8 cellular contexts compared by ENCODE assay signal in the genomic region with DNA sequence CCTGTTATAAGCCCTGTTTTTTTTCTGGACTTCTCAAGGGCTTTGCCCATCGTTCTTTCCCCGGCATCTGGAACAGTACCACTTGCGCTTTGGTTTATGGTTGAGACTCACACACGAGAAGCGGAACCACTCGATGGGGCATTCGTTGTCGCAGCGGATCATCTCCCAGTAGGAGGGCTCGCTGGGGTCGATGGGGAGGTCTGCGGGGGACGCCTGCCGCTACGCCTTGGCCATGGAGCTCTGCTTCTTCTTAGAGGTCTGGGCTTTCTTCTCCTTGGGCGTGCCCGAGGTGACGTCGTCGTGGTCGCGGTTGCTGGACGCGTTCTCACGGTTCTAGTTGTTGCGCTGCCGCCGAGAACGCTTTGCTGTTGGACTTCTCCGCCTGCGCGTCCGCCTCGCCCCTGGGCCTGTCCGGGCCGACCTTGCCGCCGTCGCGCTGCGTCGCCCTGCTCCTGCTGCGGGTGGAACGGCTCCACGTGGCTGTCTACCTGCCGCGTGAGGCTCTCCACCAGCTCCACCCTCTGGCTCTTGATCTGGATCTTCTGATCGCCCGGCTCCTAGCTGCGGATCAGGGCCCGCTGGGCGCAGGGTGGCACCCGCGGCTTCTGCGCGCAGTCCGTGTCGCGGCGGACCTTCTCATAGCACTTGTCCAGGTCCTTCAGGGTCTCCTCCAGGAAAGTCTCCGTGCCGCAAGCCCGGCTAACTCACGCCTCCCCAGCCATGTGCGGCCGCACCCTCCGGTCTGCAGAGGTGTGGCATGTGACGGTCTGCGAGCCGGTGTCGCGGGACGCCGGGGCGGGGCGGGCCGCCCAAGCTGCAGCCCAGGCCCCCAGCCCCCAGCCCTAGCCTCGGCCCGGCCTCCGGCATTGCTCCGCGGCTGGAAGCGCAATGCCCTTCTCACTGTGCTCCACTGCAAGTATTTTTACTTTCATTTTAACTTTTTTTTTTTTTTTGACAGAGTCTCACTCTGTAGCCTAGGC. TPM values are rescaled to one million over a fixed set of nuclear protein-coding genes. Genes with fewer than 3 reads are reported as not detected.
A peak's percentile ranks its signal among the peaks of the same experiment; 100 is the strongest.
DNase-seq lines count a peak whose midpoint lies in the region; ATAC-seq and TF ChIP-seq lines count a peak whose summit lies in the region.

No MANE protein-coding gene starts in this region.

- no peaks in the 10 kb centered on the region for H3K27me3 ChIP-seq in IMR-90 (ENCODE audit: control insufficient read depth, insufficient read depth, low read length)
- H3K27me3 ChIP-seq in trophoblast cell (ENCODE audit: insufficient read depth, low read length), result no peaks in the 10 kb centered on the region

- H3K36me3 Mint-ChIP-seq in activated CD8-positive, alpha-beta memory T cell treated with anti-CD3 and anti-CD28 coated beads, Interleukin-2, amount 10 ng/mL, durations not matched to agents 7 days and 5 days, result peaks cover 11% of the 10 kb centered on the region

- no peaks in the 10 kb centered on the region for H3K36me3 ChIP-seq in IMR-90 (ENCODE audit: control insufficient read depth, insufficient read depth, low read length)
- no peaks in the 10 kb centered on the region for H3K36me3 ChIP-seq in trophoblast cell (ENCODE audit: control insufficient read depth in 1 of 2, insufficient read depth in 2 of 2, low read length in 2 of 2)
- no peaks in the 10 kb centered on the region for H3K36me3 ChIP-seq in urinary bladder (ENCODE audit: insufficient read depth)

- in situ Hi-C loops in GM13977 (cut with MboI; ENCODE audit: low pct_unique_long_range_greater_than_20kb, low sequenced_read_pairs, unreplicated experiment) (no loop called here), IMR-90 (cut with MboI; ENCODE audit: low sequenced_read_pairs) (no loop called here)

- no peaks in the 10 kb centered on the region for H3K9me3 Mint-ChIP-seq in activated CD8-positive, alpha-beta memory T cell treated with anti-CD3 and anti-CD28 coated beads, Interleukin-2, amount 10 ng/mL, durations not matched to agents 7 days and 5 days (ENCODE audit: low read depth)

- H4K91ac ChIP-seq in IMR-90 (ENCODE audit: insufficient read depth, low read depth, low read length), result no peak overlapping the region
- H4K91ac ChIP-seq in trophoblast cell (ENCODE audit: low read depth, low read length), result no peak overlapping the region

- intact Hi-C loops in IMR-90 (cut with micrococcal nuclease), result loop anchor here (2.0 kb wide), 1 partner anchor 40 kb away; the partner anchor contains the start of gene OGT

- no peak overlapping the region for H4K5ac ChIP-seq in IMR-90 (ENCODE audit: low read depth, low read length)

- peak overlapping the region; percentile 82 for H3K4me3 Mint-ChIP-seq in activated CD8-positive, alpha-beta memory T cell treated with anti-CD3 and anti-CD28 coated beads, Interleukin-2, amount 10 ng/mL, durations not matched to agents 7 days and 5 days

- no peaks in the 10 kb centered on the region for H3K79me2 ChIP-seq in trophoblast cell (ENCODE audit: control insufficient read depth, insufficient read depth, low read length, poor library complexity)

- DNase-seq in GM13977 (ENCODE audit: low spot score), result peak; percentile 63
- peak; percentile 26 for DNase-seq in IMR-90
- DNase-seq in activated CD8-positive, alpha-beta memory T cell treated with anti-CD3 and anti-CD28 coated beads, Interleukin-2, amount 10 ng/mL, durations not matched to agents 7 days and 5 days, result peak; percentile 74
- DNase-seq in fibroblast of gingiva (ENCODE audit: low read depth), result peak; percentile 27
- peak; percentile 31 to 53 for DNase-seq in trophoblast cell

- H3K4me3 ChIP-seq in IMR-90 (ENCODE audit: insufficient read depth, low read depth, low read length) (peak overlapping the region; percentile 54), trophoblast cell (ENCODE audit: low read depth, low read length) (no peak overlapping the region), urinary bladder (ENCODE audit: low read depth, low read length) (peak overlapping the region; percentile 54)

- H3K23ac ChIP-seq in IMR-90 (ENCODE audit: low read depth, low read length), result no peak overlapping the region
- no peak overlapping the region for H3K23ac ChIP-seq in trophoblast cell (ENCODE audit: low read length)

- H3K27me3 Mint-ChIP-seq in activated CD8-positive, alpha-beta memory T cell treated with anti-CD3 and anti-CD28 coated beads, Interleukin-2, amount 10 ng/mL, durations not matched to agents 7 days and 5 days, result no peaks in the 10 kb centered on the region

- H2BK12ac ChIP-seq in trophoblast cell (ENCODE audit: low read length), result no peak overlapping the region

- H3K79me1 ChIP-seq in IMR-90 (ENCODE audit: low read depth in 1 of 2, low read length in 2 of 2) (no peaks in the 10 kb centered on the region), trophoblast cell (ENCODE audit: low read length) (no peaks in the 10 kb centered on the region)

- H2AK9ac ChIP-seq in IMR-90 (replicated peaks; ENCODE audit: low read depth, low read length, poor library complexity), result no peak overlapping the region

- H3K9me1 ChIP-seq in IMR-90 (ENCODE audit: insufficient read depth, low read length), result no peaks in the 10 kb centered on the region

- H3K27ac Mint-ChIP-seq in activated CD8-positive, alpha-beta memory T cell treated with anti-CD3 and anti-CD28 coated beads, Interleukin-2, amount 10 ng/mL, durations not matched to agents 7 days and 5 days, result peak overlapping the region; percentile 81

- H3K4me1 ChIP-seq in IMR-90 (ENCODE audit: control insufficient read depth, insufficient read depth, low read length), result no peaks in the 10 kb centered on the region
- H3K4me1 ChIP-seq in trophoblast cell (ENCODE audit: control insufficient read depth in 1 of 2, insufficient read depth in 2 of 2, low read length in 2 of 2), result no peaks in the 10 kb centered on the region
- H3K4me1 ChIP-seq in urinary bladder (ENCODE audit: insufficient read depth), result no peaks in the 10 kb centered on the region

- no peak overlapping the region for H2BK120ac ChIP-seq in IMR-90 (ENCODE audit: low read depth, low read length)
- H2BK120ac ChIP-seq in trophoblast cell (ENCODE audit: insufficient read depth, low read length, poor library complexity), result no peak overlapping the region

- H3K9ac ChIP-seq in IMR-90 (ENCODE audit: low read depth, low read length) (no peak overlapping the region), trophoblast cell (ENCODE audit: low read length) (no peak overlapping the region)

- H2AK5ac ChIP-seq in IMR-90 (ENCODE audit: low read depth, low read length) (no peak overlapping the region), trophoblast cell (ENCODE audit: low read length) (no peak overlapping the region)

- peaks cover 28% of the 10 kb centered on the region for H3K4me1 Mint-ChIP-seq in activated CD8-positive, alpha-beta memory T cell treated with anti-CD3 and anti-CD28 coated beads, Interleukin-2, amount 10 ng/mL, durations not matched to agents 7 days and 5 days

- H3K18ac ChIP-seq in IMR-90 (ENCODE audit: low read depth, low read length) (no peak overlapping the region), trophoblast cell (ENCODE audit: low read length) (no peak overlapping the region)

- ATAC-seq in IMR-90 (ENCODE audit: low read depth), result peak; percentile 75
- ATAC-seq in activated CD8-positive, alpha-beta memory T cell treated with anti-CD3 and anti-CD28 coated beads, Interleukin-2, amount 10 ng/mL, durations not matched to agents 7 days and 5 days, result peak; percentile 83
- ATAC-seq in HG02588 (IDR thresholded peaks at IDR 0.05; ENCODE audit: unreplicated experiment), result no peak
- ATAC-seq in GM18861 (IDR thresholded peaks at IDR 0.05; ENCODE audit: unreplicated experiment), result no peak

- no peak overlapping the region for H4K8ac ChIP-seq in IMR-90 (ENCODE audit: low read depth in 2 of 2, low read length in 2 of 2)
- no peak overlapping the region for H4K8ac ChIP-seq in trophoblast cell (ENCODE audit: low read depth, low read length)

- H3K27ac ChIP-seq in IMR-90 (ENCODE audit: insufficient read depth, low read length) (no peak overlapping the region), trophoblast cell (ENCODE audit: low read depth, low read length) (no peak overlapping the region), urinary bladder (ENCODE audit: low read depth) (no peak overlapping the region)

- no peak for TF ChIP-seq RAD21 in IMR-90 (IDR thresholded peaks at IDR 0.05; ENCODE audit: low read length)

- H3K4me2 ChIP-seq in IMR-90 (ENCODE audit: low read depth, low read length) (peak overlapping the region; percentile 85), trophoblast cell (ENCODE audit: low read length) (no peak overlapping the region)

- no peak for TF ChIP-seq POLR2A in IMR-90 (IDR thresholded peaks at IDR 0.05; ENCODE audit: low read depth, low read length)

- WGBS in IMR-90 (ENCODE audit: extremely low coverage in 2 of 2, insufficient read length in 1 of 2), 2 experiments, result 42% methylated on average over 56 of the region's 83 CpGs; no CpG with 5 or more reads in 1 of the 2 experiments
- WGBS in trophoblast cell (ENCODE audit: extremely low coverage, insufficient coverage, insufficient read length), result no CpG with 5 or more reads among the region's 83 CpGs
- WGBS in urinary bladder, result 6% methylated on average over 83 of the region's 83 CpGs

- H3K9me3 ChIP-seq in IMR-90 (ENCODE audit: control insufficient read depth, insufficient read depth, low read length) (no peaks in the 10 kb centered on the region), trophoblast cell (ENCODE audit: insufficient read depth, low read depth, low read length) (no peaks in the 10 kb centered on the region)

- peak overlapping the region; percentile 89 for H2AFZ ChIP-seq in IMR-90 (replicated peaks; ENCODE audit: low read length, poor library complexity)
- H2AFZ ChIP-seq in trophoblast cell (ENCODE audit: insufficient read depth, low read length, poor library complexity), result no peak overlapping the region

- no peak overlapping the region for H3K14ac ChIP-seq in IMR-90 (replicated peaks; ENCODE audit: low read depth, low read length)
- H3K14ac ChIP-seq in trophoblast cell (ENCODE audit: low read length), result no peak overlapping the region

- H4K20me1 ChIP-seq in IMR-90 (ENCODE audit: insufficient read depth, low read length), result no peaks in the 10 kb centered on the region

- no TSS peak for BruUV-seq in IMR-90 (replicated peaks; lab: Mats Ljungman, UMichigan)

- POLR2A ChIA-PET in IMR-90 (lab: Charles Lee; ENCODE audit: unreplicated experiment), result no interaction called here

- no peak overlapping the region for H2BK5ac ChIP-seq in IMR-90 (ENCODE audit: low read depth, low read length, poor library complexity, severe bottlenecking)
- H2BK5ac ChIP-seq in trophoblast cell (ENCODE audit: low read depth, low read length, poor library complexity), result no peak overlapping the region

- TF ChIP-seq CTCF in GM13977 (IDR thresholded peaks at IDR 0.05; ENCODE audit: extremely low read depth, insufficient read depth, missing control alignments) (no peak), IMR-90 (conservative IDR thresholded peaks at IDR 0.05; ENCODE audit: low read depth, low read length) (no peak)

- no peak overlapping the region for H4K12ac ChIP-seq in trophoblast cell (ENCODE audit: low read depth, low read length)

- no peak overlapping the region for H2BK20ac ChIP-seq in IMR-90 (ENCODE audit: low read depth, low read length)

- dilution Hi-C loops in IMR-90 (cut with HindIII; ENCODE audit: low sequenced_read_pairs, unreplicated experiment), result no loop called here

- H2BK15ac ChIP-seq in IMR-90 (ENCODE audit: low read depth, low read length), result no peak overlapping the region

- H3K56ac ChIP-seq in IMR-90 (ENCODE audit: extremely low read depth, insufficient read depth, low read length), result no peak overlapping the region

- no peak overlapping the region; the same call in 1 of the 2 replicates for H3K4ac ChIP-seq in IMR-90 (ENCODE audit: low read depth, low read length)
- no peak overlapping the region for H3K4ac ChIP-seq in trophoblast cell (ENCODE audit: low read depth, low read length)

- CTCF ChIA-PET in IMR-90 (lab: Yijun Ruan, JAX), result no interaction called here
- CTCF ChIA-PET in activated CD8-positive, alpha-beta memory T cell treated with anti-CD3 and anti-CD28 coated beads, Interleukin-2, amount 10 ng/mL, durations not matched to agents 7 days and 5 days (lab: Charles Lee), result interaction anchor here (0.7 to 1.0 kb wide), 3 partner anchors 13 to 42 kb away, joined by 3 read pairs; partner anchors contain the start of gene OGT

RNA-seq across cellular contexts. Expression of gene OGT, which starts 40.5 kb away (rescaled TPM):
- total RNA-seq in IMR-90 (2012; rRNA removed) (65.0 and 80.7 TPM in 2 replicates), urinary bladder (221 TPM)
- polyA plus RNA-seq in IMR-90 (2012; rRNA removed) (96.8 and 113 TPM in 2 replicates), urinary bladder (37.3 TPM)
- polyA plus RNA-seq in IMR-90 (2012; cell fraction: cytosol; rRNA removed), result 11.0 and 20.0 TPM in 2 replicates
- 296 and 1,795 TPM in 2 replicates for polyA plus RNA-seq in IMR-90 (2012; cell fraction: nucleus; rRNA removed; ENCODE audit: low replicate concordance)
- total RNA-seq in activated CD8-positive, alpha-beta memory T cell treated with anti-CD3 and anti-CD28 coated beads, Interleukin-2, amount 10 ng/mL, durations not matched to agents 7 days and 5 days, result 100 to 1,000 TPM; 365 to 381 TPM
- 40.2 and 40.4 TPM in 2 replicates for polyA plus RNA-seq in trophoblast cell (2013)

Comparison
In these comparisons a context has a peak if more than half of its experiments do, and no peak if none do; other contexts are left out.
1. ATAC-seq: peak in IMR-90 (single experiment) and activated CD8-positive, alpha-beta memory T cell treated with anti-CD3 and anti-CD28 coated beads, Interleukin-2, amount 10 ng/mL, durations not matched to agents 7 days and 5 days (single experiment); none in HG02588 (single experiment) and GM18861 (single experiment).
2. Peak in every context shown above with its lines, with median percentiles within 50 percentile points of each other: DNase-seq.